14 cellular contexts compared by ENCODE assay signal in genomic region chr11:104352036-104352435, GRCh38.
DNase-seq lines count a peak whose midpoint lies in the region; ATAC-seq and TF ChIP-seq lines count a peak whose summit lies in the region.
"Had no signal": no experiment of that assay in that cellular context is flagged by ENCODE, and none has a peak within 500 bp of the region (broad histone marks: within the 10 kb centered on the region; RNA-seq: fewer than 3 reads in every experiment).

No MANE protein-coding gene starts in this region.

- TF ChIP-seq CTCF in 22Rv1 (IDR thresholded peaks at IDR 0.05) (no peak), kidney epithelial cell (IDR thresholded peaks at IDR 0.05; ENCODE audit: insufficient read depth, low read length, poor library complexity, severe bottlenecking) (no peak), left lung (IDR thresholded peaks at IDR 0.05) (no peak)

- intact Hi-C loops in left lung (cut with DNase I) = no loop called here

- no peaks in the 10 kb centered on the region for H3K36me3 ChIP-seq in kidney epithelial cell (ENCODE audit: control insufficient read depth, insufficient read depth, low read length)
- H3K36me3 ChIP-seq in left lung = no peaks in the 10 kb centered on the region
- H3K36me3 ChIP-seq: Peyer's patch had no signal

- no peak for ATAC-seq in left lung
- ATAC-seq: GM23338 had no signal

- 0 out of 2 replicates have a peak overlapping the region, but pooled peaks have one; percentile 5 for H3K27ac ChIP-seq in 22Rv1
- H3K27ac ChIP-seq in left lung = no peak overlapping the region
- H3K27ac ChIP-seq: Peyer's patch had no signal

- H3K27me3 ChIP-seq in kidney epithelial cell (ENCODE audit: control insufficient read depth, insufficient read depth, low read length) = no peaks in the 10 kb centered on the region
- H3K27me3 ChIP-seq in left lung = no peaks in the 10 kb centered on the region
- H3K27me3 ChIP-seq: Peyer's patch had no signal

- H3K4me3 ChIP-seq in kidney epithelial cell (ENCODE audit: low read depth, low read length) = no peak overlapping the region
- no peak overlapping the region for H3K4me3 ChIP-seq in left lung
- H3K4me3 ChIP-seq: GM23338, Peyer's patch had no signal

- peaks cover 0 to 12% of the 10 kb centered on the region in 2 donors for H3K9me3 ChIP-seq in left lung
- H3K9me3 ChIP-seq: Peyer's patch had no signal

- peak; percentile 86 for DNase-seq in DMS53 (lab: John Stamatoyannopoulos, UW)
- DNase-seq in NCI-H748 (lab: John Stamatoyannopoulos, UW; ENCODE audit: unreplicated experiment) = peak; percentile 62
- peak; percentile 14 for DNase-seq in kidney epithelial cell (ENCODE audit: low read depth)
- no peak for DNase-seq in left lung
- no peak for DNase-seq in NCI-H2029 (lab: John Stamatoyannopoulos, UW)
- no peak for DNase-seq in SIG-M5 treated with dmso at 0.1 percent for 504 hours (lab: John Stamatoyannopoulos, UW; ENCODE audit: unreplicated experiment)
- DNase-seq: CD4-positive, alpha-beta T cell; KBM-7; NCI-H1092; NCI-H2029 treated with DMSO at 0.1 percent for 48 hours; Peyer's patch; SHP77 treated with DMSO at 0.1 percent for 48 hours had no signal

- no peaks in the 10 kb centered on the region for H3K4me1 ChIP-seq in left lung
- H3K4me1 ChIP-seq: Peyer's patch had no signal

Comparison
In these comparisons a context has a peak if more than half of its experiments do, and no peak if none do; other contexts are left out.
1. DNase-seq: peak in DMS53 (single experiment), NCI-H748 (single experiment) and kidney epithelial cell (single experiment); none in left lung (0 of 2), NCI-H2029 (single experiment) and SIG-M5 treated with dmso at 0.1 percent for 504 hours (single experiment).